Comparison of ENCODE assay signal across 10 cellular contexts in the genomic region with DNA sequence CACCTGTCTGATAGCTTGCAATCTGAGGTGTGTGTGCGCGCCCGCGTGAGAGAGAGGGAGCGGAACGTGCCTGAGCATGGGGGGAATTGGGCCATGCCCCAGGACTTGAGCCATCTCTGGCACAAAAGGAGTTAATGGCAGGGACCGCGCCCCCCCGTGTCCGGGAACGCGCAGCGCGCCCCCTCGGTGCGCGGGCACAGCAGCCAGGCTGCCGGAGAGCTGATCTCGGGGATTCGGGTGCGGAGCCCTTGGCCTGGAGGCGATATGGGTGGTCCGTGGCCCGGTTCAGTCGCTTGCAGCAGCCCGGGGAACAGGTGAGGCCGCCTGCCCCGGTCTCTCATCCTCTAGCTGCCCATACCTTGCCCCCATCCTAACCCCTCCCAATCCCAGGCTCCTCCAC. TPM values are rescaled to one million over a fixed set of nuclear protein-coding genes. Genes with fewer than 3 reads are reported as not detected.
DNase-seq lines count a peak whose midpoint lies in the region; ATAC-seq, FAIRE-seq and TF ChIP-seq lines count a peak whose summit lies in the region.
"Had no signal": no experiment of that assay in that cellular context is flagged by ENCODE, and none has a peak within 500 bp of the region (broad histone marks: within the 10 kb centered on the region; RNA-seq: fewer than 3 reads in every experiment).

Gene NLGN3, plus strand, starts transcription at position 191 of the 400 bp plus-strand sequence. CDS start 2,909 bp downstream, outside the sequence.

- no peaks in the 10 kb centered on the region for H3K79me2 ChIP-seq in endothelial cell of umbilical vein (ENCODE audit: control insufficient read depth, insufficient read depth, low read length)

- TF ChIP-seq CTCF in A549 (IDR thresholded peaks at IDR 0.05) (no peak), HEK293 (tag by site-specific recombination; IDR thresholded peaks at IDR 0.05) (no peak; the same call in 1 of the 2 replicates), endothelial cell of umbilical vein (IDR thresholded peaks at IDR 0.05; ENCODE audit: extremely low read depth in 1 of 2, insufficient read depth in 1 of 2, low read depth in 1 of 2, low read length in 2 of 2) (no peak), nephron (IDR thresholded peaks at IDR 0.05; ENCODE audit: unreplicated experiment in 3 of 3) (no peak)

- POLR2A ChIA-PET in A549 (lab: Yijun Ruan, JAX), result no interaction called here
- POLR2A ChIA-PET in HEK293 (lab: Yijun Ruan, JAX), result no interaction called here
- POLR2A ChIA-PET in endothelial cell of umbilical vein (lab: Charles Lee), result interaction anchor here (0.6 kb wide), 1 partner anchor 26 kb away, joined by 3 read pairs; the partner anchor contains the start of gene MED12

- ATAC-seq in A549 (no peak), left lobe of liver (no peak)

- H3K4me1 ChIP-seq in A549, result peaks cover 11% of the 10 kb centered on the region
- H3K4me1 ChIP-seq in HEK293 (ENCODE audit: control insufficient read depth, insufficient read depth, low read length), result no peaks in the 10 kb centered on the region
- peaks cover 3% of the 10 kb centered on the region for H3K4me1 ChIP-seq in endothelial cell of umbilical vein (ENCODE audit: control insufficient read depth, extremely low read depth, insufficient read depth, low read length)

- peak within 1 kb of the TSS; percentile 78 to 87 (median 85) for H3K4me3 Mint-ChIP-seq in nephron

- CTCF ChIA-PET in A549 (lab: Yijun Ruan, JAX), result interaction anchor here (1.0 to 1.2 kb wide), 2 partner anchors 15 to 18 kb away, joined by 3 to 4 read pairs; no protein-coding TSS in a partner anchor
- CTCF ChIA-PET in HEK293 (lab: Yijun Ruan, JAX), result no interaction called here
- CTCF ChIA-PET in endothelial cell of umbilical vein (lab: Charles Lee), result no interaction called here

- H3K9me3 ChIP-seq in A549 (no peaks in the 10 kb centered on the region), HEK293 (ENCODE audit: control insufficient read depth, insufficient read depth, low read depth, low read length) (no peaks in the 10 kb centered on the region), endothelial cell of umbilical vein (replicated peaks; ENCODE audit: control insufficient read depth, insufficient read depth, low read length) (no peaks in the 10 kb centered on the region)

- H3K9ac ChIP-seq in endothelial cell of umbilical vein (replicated peaks; ENCODE audit: extremely low read depth, insufficient read depth, low read length), result no peak within 1 kb of the TSS

- FAIRE-seq in A549 (lab: Jason Lieb, UNC) (no peak), endothelial cell of umbilical vein (lab: Jason Lieb, UNC) (no peak)

- TF ChIP-seq POLR2A in A549 (IDR thresholded peaks at IDR 0.05; ENCODE audit: low read length) (no peak), endothelial cell of umbilical vein (IDR thresholded peaks at IDR 0.05; ENCODE audit: low read depth, low read length) (no peak)

- peak within 1 kb of the TSS in 1 of 2 experiments; percentile 76; a peak in 3 of 6 replicates for H3K27ac ChIP-seq in A549
- no peak within 1 kb of the TSS for H3K27ac ChIP-seq in HEK293 (ENCODE audit: extremely low read depth, low read depth, low read length)
- H3K27ac ChIP-seq in endothelial cell of umbilical vein (ENCODE audit: insufficient read depth, low read depth, low read length), result no peak within 1 kb of the TSS
- H3K27ac ChIP-seq: epithelial cell of prostate had no signal

- H3K36me3 Mint-ChIP-seq in nephron (ENCODE audit: low read depth), result peaks cover 10% of the 10 kb centered on the region

- H3K4me3 ChIP-seq in A549 (no peak within 1 kb of the TSS), HEK293 (ENCODE audit: low read depth, low read length) (no peak within 1 kb of the TSS), endothelial cell of umbilical vein (replicated peaks in 1 of 3; ENCODE audit: insufficient read depth in 1 of 3, low read depth in 1 of 3, low read length in 3 of 3) (peak within 1 kb of the TSS in 1 of 3 experiments; percentile 20)

- H3K36me3 ChIP-seq in HEK293 (ENCODE audit: control insufficient read depth in 2 of 2, insufficient read depth in 1 of 2, low read length in 2 of 2), result peaks cover 0 to 25% of the 10 kb centered on the region in 2 experiments; a peak in 2 of 3 replicates
- peaks cover 0 to 8% of the 10 kb centered on the region in 2 experiments for H3K36me3 ChIP-seq in endothelial cell of umbilical vein (ENCODE audit: control insufficient read depth in 2 of 2, extremely low read depth in 1 of 2, insufficient read depth in 2 of 2, low read length in 2 of 2)

- H3K27me3 ChIP-seq in endothelial cell of umbilical vein (ENCODE audit: control insufficient read depth in 2 of 2, insufficient read depth in 2 of 2, low read length in 2 of 2), result no peaks in the 10 kb centered on the region

- H3K27ac Mint-ChIP-seq in nephron, result peak within 1 kb of the TSS; percentile 89 to 94 (median 93)

- peaks cover 21% of the 10 kb centered on the region for H3K4me1 Mint-ChIP-seq in nephron

- intact Hi-C loops in endothelial cell of umbilical vein (cut with micrococcal nuclease), result no loop called here

- no TSS peak for BruUV-seq in endothelial cell of umbilical vein (replicated peaks; lab: Mats Ljungman, UMichigan)

- WGBS in A549 (ENCODE audit: missing lambda C conversion rate), result 72% methylated on average over 26 of the region's 28 CpGs

- H2AFZ ChIP-seq in endothelial cell of umbilical vein (ENCODE audit: low read depth, low read length), result no peak within 1 kb of the TSS

- no peaks in the 10 kb centered on the region for H3K27me3 Mint-ChIP-seq in nephron (ENCODE audit: low read depth)

- TF ChIP-seq EP300 in A549 (IDR thresholded peaks at IDR 0.05), result no peak

- H3K4me2 ChIP-seq in A549 (peak within 1 kb of the TSS; percentile 64), endothelial cell of umbilical vein (ENCODE audit: insufficient read depth, low read length) (no peak within 1 kb of the TSS)

- H4K20me1 ChIP-seq in endothelial cell of umbilical vein (replicated peaks; ENCODE audit: control insufficient read depth, extremely low read depth, insufficient read depth, low read length), result no peaks in the 10 kb centered on the region

- no peak for DNase-seq in A549 (ENCODE audit: low read depth in 1 of 2, low spot score in 1 of 2)
- no peak for DNase-seq in endothelial cell of umbilical vein (ENCODE audit: low read depth, low spot score)
- DNase-seq in DMS79 (lab: John Stamatoyannopoulos, UW), result no peak
- no peak for DNase-seq in SK-N-DZ (ENCODE audit: low spot score)
- DNase-seq in NCI-H1436 treated with DMSO at 0.1 percent for 48 hours (lab: John Stamatoyannopoulos, UW), result no peak
- no peak for DNase-seq in left lobe of liver (ENCODE audit: low spot score)
- DNase-seq: activated CD4-positive, CD25-positive, alpha-beta regulatory T cell had no signal

- H3K9me3 Mint-ChIP-seq in nephron, result peaks cover 2% of the 10 kb centered on the region

- dilution Hi-C loops in endothelial cell of umbilical vein (cut with MboI; ENCODE audit: extremely low pct_ligation_motif_present, low sequenced_read_pairs), result no loop called here

- H3K9me1 ChIP-seq in endothelial cell of umbilical vein (replicated peaks; ENCODE audit: control insufficient read depth, extremely low read depth, insufficient read depth, low read length), result no peaks in the 10 kb centered on the region

- TF ChIP-seq RAD21 in A549 (conservative IDR thresholded peaks at IDR 0.05 in 1 of 2, IDR thresholded peaks at IDR 0.05 in 1 of 2), result no peak

TF ChIP-seq in HEK293, 187 proteins besides CTCF, POLR2A, EP300 and RAD21 (continues in another document):
- peak; percentile 46 for TF ChIP-seq ZBTB26 (tag by site-specific recombination; optimal IDR thresholded peaks at IDR 0.05)

TF ChIP-seq in endothelial cell of umbilical vein, 7 proteins besides CTCF, POLR2A, EP300 and RAD21:
- no peak for TF ChIP-seq JUN (IDR thresholded peaks at IDR 0.05; ENCODE audit: borderline replicate concordance, insufficient read depth, insufficient read length, low read depth)
- peak; percentile 32 for TF ChIP-seq POLR2AphosphoS5 (IDR thresholded peaks at IDR 0.05; ENCODE audit: insufficient read depth, low read depth, low read length)

RNA-seq across cellular contexts. Expression of gene NLGN3, which starts in this region (rescaled TPM):
- 1.00 and 1.7 TPM in 2 replicates for polyA plus RNA-seq in A549 (2011; rRNA removed)
- 0.65 and 0.89 TPM in 2 replicates for polyA plus RNA-seq in A549 (2012; cell fraction: cytosol; rRNA removed)
- polyA plus RNA-seq in A549 (2012; cell fraction: nucleus; rRNA removed), result 4.8 and 5.5 TPM in 2 replicates
- 0.60 to 0.84 TPM (median 0.82 TPM) in 3 replicates for polyA plus RNA-seq in A549 (2017; fragmentation: RNase III; extraction: RNeasy Plus Mini Kit Qiagen cat#74134 plus additional on column Dnase treatment)
- polyA minus RNA-seq in A549 (2011; rRNA and poly(A)+ RNA removed), result 0.54 and 0.62 TPM in 2 replicates
- 0.40 and 0.85 TPM in 2 replicates for total RNA-seq in endothelial cell of umbilical vein
- polyA plus RNA-seq in endothelial cell of umbilical vein, result 0.37 and 0.40 TPM in 2 replicates
- polyA plus RNA-seq in endothelial cell of umbilical vein (2011; cell fraction: cytosol; rRNA removed), result 0.10 and 0.17 TPM in 2 replicates
- polyA plus RNA-seq in endothelial cell of umbilical vein (2011; cell fraction: nucleus; rRNA removed), result 1.1 and 1.6 TPM in 2 replicates
- polyA plus RNA-seq in endothelial cell of umbilical vein (2012), result 0.31 and 0.48 TPM in 2 replicates
- 0.28 and 0.85 TPM in 2 replicates for polyA minus RNA-seq in endothelial cell of umbilical vein
- 0.41 TPM for polyA minus RNA-seq in endothelial cell of umbilical vein (2011; cell fraction: cytosol; rRNA and poly(A)+ RNA removed)
- polyA minus RNA-seq in endothelial cell of umbilical vein (2011; cell fraction: nucleus; rRNA and poly(A)+ RNA removed), result 0.67 and 1.4 TPM in 2 replicates
- polyA plus RNA-seq in SK-N-DZ (2014; cell fraction: cytosol; rRNA removed), result 0.07 and 0.59 TPM in 2 replicates
- polyA plus RNA-seq in SK-N-DZ (2014; cell fraction: nucleus; rRNA removed), result 0.37 and 0.45 TPM in 2 replicates
- total RNA-seq in left lobe of liver, result 0.20 TPM
